In the genomic region with DNA sequence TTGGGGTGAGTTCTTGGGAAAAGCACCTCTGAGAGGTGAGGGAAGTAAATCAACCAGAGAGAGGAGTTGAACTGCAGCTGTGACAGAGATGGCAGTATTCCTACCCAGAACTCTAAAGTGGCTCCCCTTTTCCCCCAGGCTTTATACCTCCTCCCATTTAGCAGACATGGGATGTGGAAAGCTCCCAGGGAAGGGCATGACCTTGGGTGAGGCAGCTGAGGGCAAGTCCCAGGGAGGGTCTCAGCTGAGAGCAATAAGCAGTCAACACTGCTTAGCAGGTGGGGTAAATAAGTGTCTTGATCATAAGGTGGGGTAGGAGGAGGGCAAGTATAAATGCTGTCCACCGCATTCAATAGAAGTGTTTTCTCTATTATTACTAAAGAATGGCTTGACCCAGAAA, we compare ENCODE assay signal across 14 cellular contexts.
DNase-seq lines count a peak whose midpoint lies in the region; ATAC-seq and TF ChIP-seq lines count a peak whose summit lies in the region.
"Had no signal": no experiment of that assay in that cellular context is flagged by ENCODE, and none has a peak within 500 bp of the region (broad histone marks: within the 10 kb centered on the region; RNA-seq: fewer than 3 reads in every experiment).

No MANE protein-coding gene starts in this region.

- H3K9me2 ChIP-seq in PC-3 (replicated peaks; ENCODE audit: low read length): no peaks in the 10 kb centered on the region

- intact Hi-C loops in PC-3 (cut with micrococcal nuclease) (loop anchor here (2.0 to 5.0 kb wide), 3 partner anchors 269 to 1015 kb away; partner anchors contain the start of genes DTD2, RNU6-7 and RNU6-8), colonic mucosa (cut with DNase I) (loop anchor here (5.0 kb wide), 2 partner anchors 215 to 405 kb away; no protein-coding TSS in a partner anchor), spleen (cut with DNase I; ENCODE audit: low total_unique reads) (no loop called here)

- no peak overlapping the region for H2BK15ac ChIP-seq in mesendoderm (replicated peaks; ENCODE audit: low read depth)

- H3K4me3 ChIP-seq in PC-3 (ENCODE audit: low read length) (no peak overlapping the region), colonic mucosa (no peak overlapping the region), mesendoderm (ENCODE audit: low read length) (no peak overlapping the region), stomach smooth muscle (ENCODE audit: low read length in 2 of 2) (peak overlapping the region; percentile 4 to 10), spleen (no peak overlapping the region)
- H3K4me3 ChIP-seq: neural progenitor cell had no signal

- H3K4ac ChIP-seq in mesendoderm (ENCODE audit: low read depth, low read length): no peak overlapping the region

- DNase-seq in PC-3: no peak
- DNase-seq in colonic mucosa: no peak
- peak; percentile 9 for DNase-seq in mesendoderm
- no peak for DNase-seq in spleen
- no peak for DNase-seq in stimulated activated CD8-positive, alpha-beta memory T cell treated with anti-CD3 and anti-CD28 coated beads, Interleukin-4, amount 100 ng/mL, for 48 hours
- DNase-seq in KBM-7: no peak
- DNase-seq: activated CD4-positive, alpha-beta T cell treated with anti-CD3 and anti-CD28 coated beads for 36 hours; activated T-cell treated with anti-CD3 and anti-CD28 coated beads, Interleukin-2, amount 50 U/mL, for 72 hours; NCI-H1930; T-helper 1 cell had no signal

- CTCF ChIA-PET in PC-3 (lab: Charles Lee): interaction anchor here (0.7 to 1.7 kb wide), 2 partner anchors 88 to 162 kb away, joined by 4 to 7 read pairs; no protein-coding TSS in a partner anchor

- H3K18ac ChIP-seq in mesendoderm (ENCODE audit: low read length): no peak overlapping the region

- TF ChIP-seq CTCF in PC-3 (conservative IDR thresholded peaks at IDR 0.05; ENCODE audit: low read depth, low read length) (no peak), colonic mucosa (IDR thresholded peaks at IDR 0.05) (no peak), spleen (IDR thresholded peaks at IDR 0.05 in 8 of 11, conservative IDR thresholded peaks at IDR 0.05 in 3 of 11) (no peak)

- no TSS peak for BruUV-seq in PC-3 (replicated peaks; lab: Mats Ljungman, UMichigan)

- H3K9me3 ChIP-seq in PC-3 (ENCODE audit: low read length): no peaks in the 10 kb centered on the region
- no peaks in the 10 kb centered on the region for H3K9me3 ChIP-seq in colonic mucosa
- H3K9me3 ChIP-seq in stomach smooth muscle (ENCODE audit: control insufficient read depth in 2 of 2, low read length in 2 of 2): no peaks in the 10 kb centered on the region
- no peaks in the 10 kb centered on the region for H3K9me3 ChIP-seq in spleen

- H3K4me1 ChIP-seq in PC-3 (ENCODE audit: insufficient read depth, low read length): peaks cover 62% of the 10 kb centered on the region
- H3K4me1 ChIP-seq in colonic mucosa: no peaks in the 10 kb centered on the region
- no peaks in the 10 kb centered on the region for H3K4me1 ChIP-seq in mesendoderm (ENCODE audit: control insufficient read depth, low read depth, low read length)
- H3K4me1 ChIP-seq in stomach smooth muscle (ENCODE audit: control insufficient read depth, insufficient read depth, low read length): peaks cover 30% of the 10 kb centered on the region
- H3K4me1 ChIP-seq in spleen: peaks cover 0 to 6% (median 0%) of the 10 kb centered on the region in 6 donors

- H3K27me3 ChIP-seq in PC-3 (ENCODE audit: low read length) (no peaks in the 10 kb centered on the region), colonic mucosa (no peaks in the 10 kb centered on the region), mesendoderm (ENCODE audit: insufficient read depth, low read length, poor library complexity) (no peaks in the 10 kb centered on the region), stomach smooth muscle (ENCODE audit: control insufficient read depth in 1 of 2, insufficient read depth in 2 of 2, low read length in 2 of 2) (no peaks in the 10 kb centered on the region), spleen (replicated peaks in 1 of 7) (no peaks in the 10 kb centered on the region)
- H3K27me3 ChIP-seq: neural progenitor cell had no signal

- in situ Hi-C loops in KBM-7 (cut with MboI; ENCODE audit: low pct_unique_long_range_greater_than_20kb, low sequenced_read_pairs): no loop called here

- TF ChIP-seq POLR2A in spleen (IDR thresholded peaks at IDR 0.05): no peak

- ATAC-seq in PC-3 (no peak), GM18870 (IDR thresholded peaks at IDR 0.05; ENCODE audit: unreplicated experiment) (no peak)
- ATAC-seq: activated CD4-positive, alpha-beta T cell treated with anti-CD3 and anti-CD28 coated beads for 36 hours; activated T-cell treated with anti-CD3 and anti-CD28 coated beads, Interleukin-2, amount 50 U/mL, for 72 hours; esophagus mucosa had no signal

- H3K79me2 ChIP-seq in PC-3 (ENCODE audit: low read length) (no peaks in the 10 kb centered on the region), mesendoderm (ENCODE audit: control insufficient read depth, insufficient read depth, low read length) (no peaks in the 10 kb centered on the region)

- peak overlapping the region; percentile 69; the same call in 1 of the 2 replicates for H3K4me2 ChIP-seq in PC-3 (ENCODE audit: low read length)
- no peak overlapping the region for H3K4me2 ChIP-seq in mesendoderm (ENCODE audit: low read length)
- H3K4me2 ChIP-seq: neural progenitor cell had no signal

- H3K27ac ChIP-seq in PC-3 (ENCODE audit: low read length) (peak overlapping the region; percentile 70), colonic mucosa (peak overlapping the region; percentile 13), mesendoderm (ENCODE audit: low read depth, low read length) (no peak overlapping the region), stomach smooth muscle (ENCODE audit: low read length) (peak overlapping the region; percentile 53), spleen (no peak overlapping the region)
- H3K27ac ChIP-seq: neural progenitor cell had no signal

- POLR2A ChIA-PET in PC-3 (lab: Charles Lee; ENCODE audit: unreplicated experiment): interaction anchor here (0.6 kb wide), 1 partner anchor 93 kb away, joined by 3 read pairs; no protein-coding TSS in a partner anchor

- no peak overlapping the region for H2BK120ac ChIP-seq in mesendoderm (ENCODE audit: low read depth, low read length)

- H4K8ac ChIP-seq in mesendoderm (ENCODE audit: low read depth, low read length): no peak overlapping the region

- no CpG with 5 or more reads among the region's 1 CpG for WGBS in mesendoderm (ENCODE audit: extremely low coverage, insufficient coverage, low lambda C conversion rate)
- 84 to 100% (median 91%) methylated on average over 1 of the region's 1 CpG for WGBS in spleen, 5 donors

- H2BK5ac ChIP-seq in mesendoderm (ENCODE audit: low read length): no peak overlapping the region

- H3K79me1 ChIP-seq in mesendoderm (ENCODE audit: low read length): no peaks in the 10 kb centered on the region

- no peak overlapping the region for H3K56ac ChIP-seq in mesendoderm (ENCODE audit: low read length)

- H4K5ac ChIP-seq in mesendoderm (ENCODE audit: low read length): no peak overlapping the region

- no peaks in the 10 kb centered on the region for H4K20me1 ChIP-seq in PC-3 (ENCODE audit: low read length)

- peak overlapping the region; percentile 63; the same call in 1 of the 2 replicates for H2AFZ ChIP-seq in PC-3 (ENCODE audit: low read length)
- H2AFZ ChIP-seq: neural progenitor cell had no signal

- H3F3A ChIP-seq in PC-3 (ENCODE audit: low read length, unreplicated experiment): no peaks in the 10 kb centered on the region

- H3K9ac ChIP-seq in PC-3 (ENCODE audit: low read length) (no peak overlapping the region), colonic mucosa (ENCODE audit: low read depth in 2 of 2, low read length in 2 of 2) (no peak overlapping the region), mesendoderm (ENCODE audit: low read length) (no peak overlapping the region), stomach smooth muscle (ENCODE audit: low read length in 2 of 2) (peak overlapping the region in 1 of 2 donors; percentile 58)
- H3K9ac ChIP-seq: neural progenitor cell had no signal

- no peak overlapping the region for H2AK5ac ChIP-seq in mesendoderm (ENCODE audit: low read length)

- no peaks in the 10 kb centered on the region for H3K36me3 ChIP-seq in PC-3 (ENCODE audit: low read depth, low read length)
- H3K36me3 ChIP-seq in colonic mucosa: no peaks in the 10 kb centered on the region
- H3K36me3 ChIP-seq in mesendoderm (ENCODE audit: control insufficient read depth, insufficient read depth, low read length): no peaks in the 10 kb centered on the region
- H3K36me3 ChIP-seq in stomach smooth muscle (ENCODE audit: control insufficient read depth in 2 of 2, insufficient read depth in 2 of 2, low read length in 2 of 2): no peaks in the 10 kb centered on the region
- no peaks in the 10 kb centered on the region for H3K36me3 ChIP-seq in spleen
- H3K36me3 ChIP-seq: neural progenitor cell had no signal

- H3K23ac ChIP-seq in mesendoderm (ENCODE audit: low read length): no peak overlapping the region

Comparison
In these comparisons a context has a peak if more than half of its experiments do, and no peak if none do; other contexts are left out.
1. H3K27ac ChIP-seq: peak in PC-3 (single experiment), colonic mucosa (single experiment) and stomach smooth muscle (single experiment); none in mesendoderm (single experiment) and spleen (0 of 8).
2. H3K4me3 ChIP-seq: peak in stomach smooth muscle (2 of 2); none in PC-3 (single experiment), colonic mucosa (single experiment), mesendoderm (single experiment) and spleen (0 of 8).